Comparison of ENCODE assay signal across 23 cellular contexts in the genomic region with DNA sequence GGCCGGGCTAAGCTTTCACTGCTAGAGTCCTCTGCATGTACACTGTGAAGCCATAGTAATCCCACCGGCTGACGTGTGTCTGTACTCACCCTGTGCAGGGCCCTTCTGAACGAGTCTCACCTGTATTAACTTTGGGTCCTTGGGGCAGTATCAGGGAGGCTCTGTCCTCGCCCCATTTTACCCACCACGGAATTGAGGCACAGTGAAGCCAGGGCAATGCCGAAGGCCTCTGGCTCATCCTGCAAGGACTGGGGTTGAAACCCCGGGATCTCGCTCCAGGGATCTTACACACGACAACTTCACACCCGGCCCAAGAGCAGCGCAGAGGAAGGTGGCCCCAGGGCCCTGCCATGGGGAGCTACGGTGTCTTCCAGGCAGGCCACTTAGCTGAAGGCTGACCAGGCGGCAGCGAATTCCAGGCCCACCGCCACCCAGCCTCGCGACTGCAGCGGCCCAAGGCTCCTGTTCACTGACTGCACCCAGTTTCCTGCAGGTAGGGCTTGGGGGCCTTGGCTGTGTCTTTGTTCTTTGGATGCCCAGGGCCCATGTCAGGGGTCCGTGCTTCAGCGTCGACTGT.
DNase-seq lines count a peak whose midpoint lies in the region; ATAC-seq, FAIRE-seq and TF ChIP-seq lines count a peak whose summit lies in the region.
"Had no signal": no experiment of that assay in that cellular context is flagged by ENCODE, and none has a peak within 500 bp of the region (broad histone marks: within the 10 kb centered on the region; RNA-seq: fewer than 3 reads in every experiment).

No MANE protein-coding gene starts in this region.

- no peak overlapping the region for H2BK120ac ChIP-seq in H1 (replicated peaks; ENCODE audit: low read depth, low read length)
- no peak overlapping the region for H2BK120ac ChIP-seq in neuronal stem cell (ENCODE audit: low read depth, low read length)

- TF ChIP-seq RAD21 in H1 (IDR thresholded peaks at IDR 0.05 in 1 of 2, conservative IDR thresholded peaks at IDR 0.05 in 1 of 2; ENCODE audit: low read depth in 2 of 2, low read length in 2 of 2): no peak

- FAIRE-seq in H1 (lab: Jason Lieb, UNC): no peak
- FAIRE-seq: GM12891, HTR-8/SVneo had no signal

- H3K27me3 ChIP-seq in H1 (replicated peaks in 1 of 4; ENCODE audit: control insufficient read depth in 3 of 4, extremely low read depth in 1 of 4, insufficient read depth in 3 of 4, low read length in 3 of 4) (no peaks in the 10 kb centered on the region; a peak in 1 of 7 replicates), neuronal stem cell (ENCODE audit: control insufficient read depth in 3 of 3, insufficient read depth in 3 of 3, low read depth in 1 of 3, low read length in 3 of 3) (peaks cover 0 to 15% (median 0%) of the 10 kb centered on the region in 3 experiments)

- no peak overlapping the region for H3K4me3 ChIP-seq in H1 (ENCODE audit: extremely low read depth in 1 of 4, insufficient read depth in 2 of 4, low read depth in 3 of 4, low read length in 4 of 4)
- H3K4me3 ChIP-seq in neuronal stem cell (ENCODE audit: low read length in 2 of 2): no peak overlapping the region
- H3K4me3 ChIP-seq: GM23338, SJCRH30 had no signal

- H2AFZ ChIP-seq in H1 (ENCODE audit: low read length) (no peak overlapping the region; the same call in 1 of the 2 replicates), neuronal stem cell (ENCODE audit: low read length) (no peak overlapping the region)
- H2AFZ ChIP-seq: GM23338 had no signal

- H3K27me3 Mint-ChIP-seq in natural killer cell treated with Interleukin-12 subunit alpha and Interleukin-12 subunit beta and Interleukin-15 and Interleukin-18, amount 100 ng/mL, for 72 hours: peaks cover 18 to 33% of the 10 kb centered on the region in 2 donors
- peaks cover 0 to 27% of the 10 kb centered on the region in 2 donors for H3K27me3 Mint-ChIP-seq in natural killer cell (ENCODE audit: low read depth in 2 of 2)
- H3K27me3 Mint-ChIP-seq in stimulated activated naive CD8-positive, alpha-beta T cell treated with anti-CD3 and anti-CD28 coated beads, Interleukin-15, amount 100 ng/mL, for 72 hours: peaks cover 21% of the 10 kb centered on the region

- H3K36me3 ChIP-seq in H1 (ENCODE audit: control insufficient read depth in 2 of 4, insufficient read depth in 4 of 4, low read length in 3 of 4) (no peaks in the 10 kb centered on the region), neuronal stem cell (replicated peaks in 1 of 2; ENCODE audit: control insufficient read depth in 2 of 2, insufficient read depth in 2 of 2, low read length in 2 of 2) (no peaks in the 10 kb centered on the region)
- H3K36me3 ChIP-seq: SJCRH30 had no signal

- H3K23ac ChIP-seq in H1 (ENCODE audit: insufficient read length) (no peak overlapping the region), neuronal stem cell (ENCODE audit: low read depth, low read length, poor library complexity) (no peak overlapping the region)

- H3K4me3 Mint-ChIP-seq in natural killer cell treated with Interleukin-12 subunit alpha and Interleukin-12 subunit beta and Interleukin-15 and Interleukin-18, amount 100 ng/mL, for 72 hours: no peak overlapping the region
- no peak overlapping the region for H3K4me3 Mint-ChIP-seq in natural killer cell
- H3K4me3 Mint-ChIP-seq in stimulated activated naive CD8-positive, alpha-beta T cell treated with anti-CD3 and anti-CD28 coated beads, Interleukin-15, amount 100 ng/mL, for 72 hours: no peak overlapping the region
- H3K4me3 Mint-ChIP-seq: CD4-positive, alpha-beta T cell; GM23338 had no signal

- no peaks in the 10 kb centered on the region for H3K79me2 ChIP-seq in H1 (ENCODE audit: control insufficient read depth in 1 of 2, insufficient read depth in 2 of 2, low read length in 2 of 2)

- no peak overlapping the region for H3K27ac ChIP-seq in H1 (ENCODE audit: low read depth, low read length)
- no peak overlapping the region for H3K27ac ChIP-seq in neuronal stem cell (replicated peaks; ENCODE audit: low read length)
- H3K27ac ChIP-seq: KMS-11, SJCRH30 had no signal

- TF ChIP-seq EP300 in H1 (IDR thresholded peaks at IDR 0.05; ENCODE audit: borderline replicate concordance in 1 of 2, low read depth in 2 of 2, low read length in 2 of 2): no peak

- H2BK20ac ChIP-seq in H1 (ENCODE audit: low read length): 0 out of 2 replicates have a peak overlapping the region, but pooled peaks have one; percentile 32

- H3K18ac ChIP-seq in H1 (ENCODE audit: extremely low read depth, low read length) (no peak overlapping the region), neuronal stem cell (ENCODE audit: low read length) (peak overlapping the region; percentile 38)

- H3K9me3 ChIP-seq in H1 (ENCODE audit: insufficient read depth in 2 of 2, low read depth in 1 of 2, low read length in 1 of 2) (no peaks in the 10 kb centered on the region), neuronal stem cell (replicated peaks in 1 of 2; ENCODE audit: control insufficient read depth in 2 of 2, insufficient read depth in 1 of 2, low read depth in 1 of 2, low read length in 2 of 2) (no peaks in the 10 kb centered on the region)
- H3K9me3 ChIP-seq: SJCRH30 had no signal

- H2BK5ac ChIP-seq in H1 (ENCODE audit: low read depth, low read length): no peak overlapping the region
- H2BK5ac ChIP-seq in neuronal stem cell (ENCODE audit: low read length): peak overlapping the region; percentile 7

- TF ChIP-seq POLR2A in H1 (IDR thresholded peaks at IDR 0.05; ENCODE audit: control extremely low read depth in 1 of 2, low read depth in 2 of 2, low read length in 2 of 2): no peak

- H3K14ac ChIP-seq in H1 (ENCODE audit: insufficient read length): no peak overlapping the region
- H3K14ac ChIP-seq in neuronal stem cell (ENCODE audit: low read length): no peak overlapping the region

- H3K4me1 Mint-ChIP-seq in natural killer cell treated with Interleukin-12 subunit alpha and Interleukin-12 subunit beta and Interleukin-15 and Interleukin-18, amount 100 ng/mL, for 72 hours (ENCODE audit: low read depth in 2 of 2): no peaks in the 10 kb centered on the region
- H3K4me1 Mint-ChIP-seq in natural killer cell: no peaks in the 10 kb centered on the region
- H3K4me1 Mint-ChIP-seq in stimulated activated naive CD8-positive, alpha-beta T cell treated with anti-CD3 and anti-CD28 coated beads, Interleukin-15, amount 100 ng/mL, for 72 hours: no peaks in the 10 kb centered on the region
- H3K4me1 Mint-ChIP-seq: GM23338 had no signal

- 90% methylated on average over 22 of the region's 22 CpGs; no CpG with 5 or more reads in 1 of the 2 experiments for WGBS in H1 (ENCODE audit: extremely low coverage in 1 of 2, insufficient coverage in 1 of 2, insufficient read length in 1 of 2, insufficient replicate concordance in 2 of 2, low coverage in 1 of 2, low lambda C conversion rate in 2 of 2, missing lambda C conversion rate in 1 of 2), 2 experiments
- no CpG with 5 or more reads among the region's 22 CpGs for WGBS in neuronal stem cell (ENCODE audit: extremely low coverage in 2 of 2, insufficient read length in 2 of 2, insufficient replicate concordance in 1 of 2), 2 donors

- no peak overlapping the region for H2AK5ac ChIP-seq in H1 (ENCODE audit: low read depth, low read length)
- H2AK5ac ChIP-seq in neuronal stem cell (ENCODE audit: low read depth, low read length): no peak overlapping the region

- H3K4ac ChIP-seq in H1 (replicated peaks; ENCODE audit: insufficient read length, low read depth, low read length) (no peak overlapping the region), neuronal stem cell (ENCODE audit: low read length) (no peak overlapping the region)

- H3K4me1 ChIP-seq in H1 (replicated peaks in 1 of 4; ENCODE audit: control insufficient read depth in 3 of 4, insufficient read depth in 4 of 4, low read length in 3 of 4) (0 out of 7 replicates have a peak, but pooled peaks cover 0 to 2% (median 0%) of the 10 kb centered on the region in 4 experiments), neuronal stem cell (ENCODE audit: control insufficient read depth in 2 of 2, insufficient read depth in 1 of 2, low read depth in 1 of 2, low read length in 2 of 2) (no peaks in the 10 kb centered on the region)
- H3K4me1 ChIP-seq: Caco-2, SJCRH30 had no signal

- H3K79me1 ChIP-seq in H1 (ENCODE audit: low read depth, low read length): no peaks in the 10 kb centered on the region
- no peaks in the 10 kb centered on the region for H3K79me1 ChIP-seq in neuronal stem cell (ENCODE audit: low read depth, low read length)

- H4K8ac ChIP-seq in H1 (ENCODE audit: extremely low read depth, insufficient read depth, low read length): 0 out of 2 replicates have a peak overlapping the region, but pooled peaks have one; percentile 3
- no peak overlapping the region for H4K8ac ChIP-seq in neuronal stem cell (ENCODE audit: low read depth, low read length)

- CTCF ChIA-PET in H1 (lab: Charles Lee; ENCODE audit: partially characterized antibody): interaction anchor here (1.0 to 1.1 kb wide), 2 partner anchors 11 kb away, joined by 3 read pairs; no protein-coding TSS in a partner anchor

- H2BK12ac ChIP-seq in H1 (ENCODE audit: low read depth, low read length): no peak overlapping the region
- no peak overlapping the region for H2BK12ac ChIP-seq in neuronal stem cell (ENCODE audit: low read length)

- POLR2A ChIA-PET in H1 (lab: Charles Lee; ENCODE audit: partially characterized antibody): interaction anchor here (1.0 kb wide), 1 partner anchor 147 kb away, joined by 3 read pairs; no protein-coding TSS in a partner anchor

- no peaks in the 10 kb centered on the region for H3K36me3 Mint-ChIP-seq in natural killer cell treated with Interleukin-12 subunit alpha and Interleukin-12 subunit beta and Interleukin-15 and Interleukin-18, amount 100 ng/mL, for 72 hours
- no peaks in the 10 kb centered on the region for H3K36me3 Mint-ChIP-seq in natural killer cell

- H3K9ac ChIP-seq in H1 (replicated peaks in 1 of 4; ENCODE audit: extremely low read depth in 1 of 4, low read depth in 3 of 4, low read length in 3 of 4): no peak overlapping the region
- no peak overlapping the region for H3K9ac ChIP-seq in neuronal stem cell (ENCODE audit: low read depth, low read length, poor library complexity)
- H3K9ac ChIP-seq: KMS-11 had no signal

- H3K56ac ChIP-seq in H1 (replicated peaks; ENCODE audit: insufficient read length, low read depth, low read length): no peak overlapping the region

- H3K27ac Mint-ChIP-seq in natural killer cell treated with Interleukin-12 subunit alpha and Interleukin-12 subunit beta and Interleukin-15 and Interleukin-18, amount 100 ng/mL, for 72 hours: no peak overlapping the region
- no peak overlapping the region for H3K27ac Mint-ChIP-seq in natural killer cell
- peak overlapping the region in 1 of 2 donors; percentile 77 for H3K27ac Mint-ChIP-seq in stimulated activated naive CD8-positive, alpha-beta T cell treated with anti-CD3 and anti-CD28 coated beads, Interleukin-15, amount 100 ng/mL, for 72 hours
- H3K27ac Mint-ChIP-seq: CD4-positive, alpha-beta T cell; GM23338 had no signal

- no peaks in the 10 kb centered on the region for H4K20me1 ChIP-seq in H1 (replicated peaks in 1 of 2; ENCODE audit: control insufficient read depth in 1 of 2, insufficient read depth in 2 of 2, low read length in 2 of 2)

- H3K23me2 ChIP-seq in H1 (ENCODE audit: low read depth, low read length): no peaks in the 10 kb centered on the region

- TF ChIP-seq CTCF in natural killer cell (IDR thresholded peaks at IDR 0.05): no peak
- no peak for TF ChIP-seq CTCF in H1 (IDR thresholded peaks at IDR 0.05; ENCODE audit: control extremely low read depth in 1 of 3, insufficient read depth in 1 of 3, low read depth in 1 of 3, low read length in 3 of 3)

- H2BK15ac ChIP-seq in H1 (ENCODE audit: low read length) (no peak overlapping the region), neuronal stem cell (ENCODE audit: low read length) (peak overlapping the region; percentile 10)

- H3K4me2 ChIP-seq in H1 (ENCODE audit: insufficient read depth in 1 of 2, low read depth in 2 of 2, low read length in 2 of 2) (no peak overlapping the region), neuronal stem cell (ENCODE audit: insufficient read depth, low read length, poor library complexity, severe bottlenecking) (no peak overlapping the region)
- H3K4me2 ChIP-seq: GM23338, KMS-11 had no signal

- peak; percentile 18 for DNase-seq in natural killer cell treated with Interleukin-12 subunit alpha and Interleukin-12 subunit beta and Interleukin-15 and Interleukin-18, amount 100 ng/mL, for 72 hours (ENCODE audit: low spot score)
- DNase-seq in natural killer cell (no peak), H1 (ENCODE audit: low read depth in 1 of 2, low spot score in 2 of 2) (no peak), neuronal stem cell (ENCODE audit: low spot score) (no peak)
- DNase-seq in stimulated activated naive CD8-positive, alpha-beta T cell treated with anti-CD3 and anti-CD28 coated beads, Interleukin-15, amount 100 ng/mL, for 72 hours: no peak
- DNase-seq: Caco-2; CD4-positive, alpha-beta T cell; DMS153; NCI-H1092 treated with DMSO at 0.1 percent for 48 hours; NCI-H1436 treated with DMSO at 0.1 percent for 48 hours; NCI-H1930; NCI-H2227 treated with DMSO at 0.1 percent for 48 hours; NCI-H510A treated with DMSO at 0.1 percent for 48 hours; NCI-H748 treated with DMSO at 0.1 percent for 48 hours; SJCRH30 had no signal

- H3K9me3 Mint-ChIP-seq in natural killer cell treated with Interleukin-12 subunit alpha and Interleukin-12 subunit beta and Interleukin-15 and Interleukin-18, amount 100 ng/mL, for 72 hours: no peaks in the 10 kb centered on the region
- no peaks in the 10 kb centered on the region for H3K9me3 Mint-ChIP-seq in natural killer cell
- H3K9me3 Mint-ChIP-seq in stimulated activated naive CD8-positive, alpha-beta T cell treated with anti-CD3 and anti-CD28 coated beads, Interleukin-15, amount 100 ng/mL, for 72 hours: no peaks in the 10 kb centered on the region
- H3K9me3 Mint-ChIP-seq: CD4-positive, alpha-beta T cell had no signal

- no peak overlapping the region for H4K91ac ChIP-seq in H1 (replicated peaks; ENCODE audit: insufficient read length, low read length)
- H4K91ac ChIP-seq in neuronal stem cell (ENCODE audit: low read depth, low read length, poor library complexity): no peak overlapping the region

- H4K5ac ChIP-seq in H1 (ENCODE audit: insufficient read length, low read depth, low read length): no peak overlapping the region

- ATAC-seq in natural killer cell treated with Interleukin-12 subunit alpha and Interleukin-12 subunit beta and Interleukin-15 and Interleukin-18, amount 100 ng/mL, for 72 hours: peak; percentile 46 to 47
- ATAC-seq in natural killer cell (no peak), GM18858 (IDR thresholded peaks at IDR 0.05; ENCODE audit: unreplicated experiment) (no peak), HG03460 (IDR thresholded peaks at IDR 0.05; ENCODE audit: unreplicated experiment) (no peak)
- ATAC-seq in stimulated activated naive CD8-positive, alpha-beta T cell treated with anti-CD3 and anti-CD28 coated beads, Interleukin-15, amount 100 ng/mL, for 72 hours: no peak
- ATAC-seq: HCT116, Panc1 had no signal

- intact Hi-C loops in natural killer cell (cut with micrococcal nuclease): no loop called here

Comparison
In these comparisons a context has a peak if more than half of its experiments do, and no peak if none do; other contexts are left out.
1. ATAC-seq: peak in natural killer cell treated with Interleukin-12 subunit alpha and Interleukin-12 subunit beta and Interleukin-15 and Interleukin-18, amount 100 ng/mL, for 72 hours (2 of 2); none in natural killer cell (0 of 3), stimulated activated naive CD8-positive, alpha-beta T cell treated with anti-CD3 and anti-CD28 coated beads, Interleukin-15, amount 100 ng/mL, for 72 hours (single experiment), GM18858 (single experiment) and HG03460 (single experiment).